Comparison of ENCODE assay signal across 23 cellular contexts in the genomic region with DNA sequence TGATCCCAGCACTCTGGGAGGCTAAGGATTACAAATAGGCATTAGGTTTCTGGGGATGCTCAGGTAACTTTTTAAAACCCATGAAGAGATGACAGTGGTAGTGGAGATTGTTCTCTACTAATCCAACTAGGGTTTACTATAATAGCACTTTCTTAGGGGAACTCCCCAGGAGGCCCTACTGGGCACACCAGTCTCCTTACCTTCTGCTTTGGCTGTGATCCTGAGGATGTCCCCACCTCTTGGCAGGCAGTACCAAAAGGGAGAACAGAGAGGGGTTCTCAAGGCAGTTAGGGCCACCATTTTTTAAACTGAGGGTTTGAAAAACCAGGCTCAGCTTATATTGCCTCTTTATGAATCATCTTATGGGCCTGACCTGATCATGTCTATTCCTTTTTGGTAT. TPM values are rescaled to one million over a fixed set of nuclear protein-coding genes. Genes with fewer than 3 reads are reported as not detected.
DNase-seq lines count a peak whose midpoint lies in the region; ATAC-seq and TF ChIP-seq lines count a peak whose summit lies in the region.
"Had no signal": no experiment of that assay in that cellular context is flagged by ENCODE, and none has a peak within 500 bp of the region (broad histone marks: within the 10 kb centered on the region; RNA-seq: fewer than 3 reads in every experiment).

No MANE protein-coding gene starts in this region.

- H2BK15ac ChIP-seq in IMR-90 (ENCODE audit: low read depth, low read length), result no peak overlapping the region

- intact Hi-C loops in IMR-90 (cut with micrococcal nuclease), result loop anchor here (10.0 kb wide), 1 partner anchor 117 kb away; no protein-coding TSS in a partner anchor
- intact Hi-C loops in head of caudate nucleus (cut with DNase I), result no loop called here

- H3K23ac ChIP-seq in IMR-90 (ENCODE audit: low read depth, low read length), result peak overlapping the region; percentile 63; the same call in 1 of the 2 replicates

- H3K79me1 ChIP-seq in IMR-90 (ENCODE audit: low read depth in 1 of 2, low read length in 2 of 2), result peaks cover 0 to 19% of the 10 kb centered on the region in 2 experiments; a peak in 1 of 4 replicates

- no peak overlapping the region for H2BK20ac ChIP-seq in IMR-90 (ENCODE audit: low read depth, low read length)

- CTCF ChIA-PET in IMR-90 (lab: Yijun Ruan, JAX), result no interaction called here

- H3K9ac ChIP-seq in IMR-90 (ENCODE audit: low read depth, low read length), result no peak overlapping the region

- H3K27ac ChIP-seq in IMR-90 (ENCODE audit: insufficient read depth, low read length), result no peak overlapping the region
- H3K27ac ChIP-seq: C4-2B, foreskin keratinocyte, psoas muscle, vagina had no signal

- no peak for DNase-seq in activated T-cell treated with anti-CD3 and anti-CD28 coated beads, Interleukin-2, amount 50 U/mL, for 24 hours
- DNase-seq in activated T-cell treated with anti-CD3 and anti-CD28 coated beads, Interleukin-2, amount 50 U/mL, for 1 hour, result no peak
- DNase-seq in IMR-90 (no peak), osteocyte (ENCODE audit: extremely low spot score, unreplicated experiment) (no peak), head of caudate nucleus (no peak), NCI-H69 (lab: John Stamatoyannopoulos, UW) (no peak)
- no peak for DNase-seq in effector memory CD8-positive, alpha-beta T cell
- DNase-seq: ACHN; activated CD4-positive, alpha-beta T cell treated with anti-CD3 and anti-CD28 coated beads for 1 hour; activated CD8-positive, alpha-beta memory T cell treated with anti-CD3 and anti-CD28 coated beads, Interleukin-2, amount 50 U/mL, for 48 hours; DMS79 treated with DMSO at 0.1 percent for 48 hours; HCEC 1CT; kidney glomerular epithelial cell; mammary epithelial cell; NCI-H1694; psoas muscle; small intestine; stimulated activated CD4-positive, alpha-beta T cell treated with anti-CD3 and anti-CD28 coated beads, Interleukin-4, amount 100 ng/mL, for 4 hours had no signal

- peaks cover 10% of the 10 kb centered on the region; the same call in 1 of the 2 replicates for H4K20me1 ChIP-seq in IMR-90 (ENCODE audit: insufficient read depth, low read length)

- 0 out of 2 replicates have a peak overlapping the region, but pooled peaks have one; percentile 45 for H3K14ac ChIP-seq in IMR-90 (replicated peaks; ENCODE audit: low read depth, low read length)

- peaks cover 9% of the 10 kb centered on the region for H3K9me3 Mint-ChIP-seq in activated T-cell treated with anti-CD3 and anti-CD28 coated beads, Interleukin-2, amount 50 U/mL, for 24 hours
- no peaks in the 10 kb centered on the region for H3K9me3 Mint-ChIP-seq in effector memory CD8-positive, alpha-beta T cell
- H3K9me3 Mint-ChIP-seq in osteocyte (ENCODE audit: unreplicated experiment), result peaks cover 8% of the 10 kb centered on the region

- H3K56ac ChIP-seq in IMR-90 (ENCODE audit: extremely low read depth, insufficient read depth, low read length), result no peak overlapping the region

- H3K4me1 ChIP-seq in IMR-90 (ENCODE audit: control insufficient read depth, insufficient read depth, low read length), result peaks cover 10% of the 10 kb centered on the region
- H3K4me1 ChIP-seq: foreskin keratinocyte, psoas muscle, vagina had no signal

- H2BK120ac ChIP-seq in IMR-90 (ENCODE audit: low read depth, low read length), result no peak overlapping the region

- peaks cover 81% of the 10 kb centered on the region for H3K36me3 Mint-ChIP-seq in activated T-cell treated with anti-CD3 and anti-CD28 coated beads, Interleukin-2, amount 50 U/mL, for 24 hours (ENCODE audit: low read depth)
- H3K36me3 Mint-ChIP-seq in effector memory CD8-positive, alpha-beta T cell (ENCODE audit: insufficient read depth), result peaks cover 70% of the 10 kb centered on the region
- peaks cover 38% of the 10 kb centered on the region for H3K36me3 Mint-ChIP-seq in osteocyte (ENCODE audit: unreplicated experiment)

- dilution Hi-C loops in IMR-90 (cut with HindIII; ENCODE audit: low sequenced_read_pairs, unreplicated experiment), result no loop called here

- H2AK9ac ChIP-seq in IMR-90 (replicated peaks; ENCODE audit: low read depth, low read length, poor library complexity), result no peak overlapping the region

- H3K27ac Mint-ChIP-seq in activated T-cell treated with anti-CD3 and anti-CD28 coated beads, Interleukin-2, amount 50 U/mL, for 24 hours, result peak overlapping the region; percentile 82
- H3K27ac Mint-ChIP-seq in effector memory CD8-positive, alpha-beta T cell, result peak overlapping the region; percentile 22 to 53
- peak overlapping the region; percentile 3 for H3K27ac Mint-ChIP-seq in osteocyte (ENCODE audit: unreplicated experiment)

- no peak for TF ChIP-seq CTCF in IMR-90 (conservative IDR thresholded peaks at IDR 0.05; ENCODE audit: low read depth, low read length)
- TF ChIP-seq CTCF in osteocyte (IDR thresholded peaks at IDR 0.05), result no peak

- no peak for TF ChIP-seq POLR2A in IMR-90 (IDR thresholded peaks at IDR 0.05; ENCODE audit: low read depth, low read length)

- peak overlapping the region; percentile 11 for H2BK5ac ChIP-seq in IMR-90 (ENCODE audit: low read depth, low read length, poor library complexity, severe bottlenecking)

- H3K27me3 ChIP-seq in IMR-90 (ENCODE audit: control insufficient read depth, insufficient read depth, low read length), result no peaks in the 10 kb centered on the region
- H3K27me3 ChIP-seq: foreskin keratinocyte, vagina had no signal

- H4K91ac ChIP-seq in IMR-90 (ENCODE audit: insufficient read depth, low read depth, low read length), result no peak overlapping the region

- no peak overlapping the region for H3K4me3 ChIP-seq in IMR-90 (ENCODE audit: insufficient read depth, low read depth, low read length)
- H3K4me3 ChIP-seq: psoas muscle, vagina had no signal

- peaks cover under 1% of the 10 kb centered on the region; the same call in 1 of the 2 replicates for H3K36me3 ChIP-seq in IMR-90 (ENCODE audit: control insufficient read depth, insufficient read depth, low read length)

- peaks cover 6% of the 10 kb centered on the region for H3K9me1 ChIP-seq in IMR-90 (ENCODE audit: insufficient read depth, low read length)

- no peak for TF ChIP-seq RAD21 in IMR-90 (IDR thresholded peaks at IDR 0.05; ENCODE audit: low read length)

- H3K4me3 Mint-ChIP-seq in activated T-cell treated with anti-CD3 and anti-CD28 coated beads, Interleukin-2, amount 50 U/mL, for 24 hours, result no peak overlapping the region
- H3K4me3 Mint-ChIP-seq in effector memory CD8-positive, alpha-beta T cell, result no peak overlapping the region
- no peak overlapping the region for H3K4me3 Mint-ChIP-seq in osteocyte (ENCODE audit: unreplicated experiment)

- ATAC-seq in IMR-90 (ENCODE audit: low read depth), result no peak
- no peak for ATAC-seq in effector memory CD8-positive, alpha-beta T cell (replicated peaks)
- no peak for ATAC-seq in GM21526 (IDR thresholded peaks at IDR 0.05; ENCODE audit: low FRiP score, unreplicated experiment)
- ATAC-seq: Panc1 had no signal

- H3K4me2 ChIP-seq in IMR-90 (ENCODE audit: low read depth, low read length), result no peak overlapping the region

- no peak overlapping the region for H4K5ac ChIP-seq in IMR-90 (ENCODE audit: low read depth, low read length)

- no peak overlapping the region for H2AK5ac ChIP-seq in IMR-90 (ENCODE audit: low read depth, low read length)

- POLR2A ChIA-PET in IMR-90 (lab: Charles Lee; ENCODE audit: unreplicated experiment), result no interaction called here

- no peak overlapping the region for H4K8ac ChIP-seq in IMR-90 (ENCODE audit: low read depth in 2 of 2, low read length in 2 of 2)

- BruUV-seq in IMR-90 (replicated peaks; lab: Mats Ljungman, UMichigan), result no TSS peak

- H3K4me1 Mint-ChIP-seq in activated T-cell treated with anti-CD3 and anti-CD28 coated beads, Interleukin-2, amount 50 U/mL, for 24 hours (ENCODE audit: low read depth), result peaks cover 40% of the 10 kb centered on the region
- peaks cover 5 to 8% of the 10 kb centered on the region in 2 donors for H3K4me1 Mint-ChIP-seq in effector memory CD8-positive, alpha-beta T cell (ENCODE audit: low read depth in 2 of 2)
- H3K4me1 Mint-ChIP-seq in osteocyte (ENCODE audit: unreplicated experiment), result peaks cover 5% of the 10 kb centered on the region

- in situ Hi-C loops in IMR-90 (cut with MboI; ENCODE audit: low sequenced_read_pairs), result no loop called here

- H2AFZ ChIP-seq in IMR-90 (replicated peaks; ENCODE audit: low read length, poor library complexity), result no peak overlapping the region

- no peak overlapping the region for H3K18ac ChIP-seq in IMR-90 (ENCODE audit: low read depth, low read length)

- no peak overlapping the region for H3K4ac ChIP-seq in IMR-90 (ENCODE audit: low read depth, low read length)

- H3K27me3 Mint-ChIP-seq in activated T-cell treated with anti-CD3 and anti-CD28 coated beads, Interleukin-2, amount 50 U/mL, for 24 hours, result no peaks in the 10 kb centered on the region
- H3K27me3 Mint-ChIP-seq in effector memory CD8-positive, alpha-beta T cell, result no peaks in the 10 kb centered on the region
- no peaks in the 10 kb centered on the region for H3K27me3 Mint-ChIP-seq in osteocyte (ENCODE audit: unreplicated experiment)

- no peaks in the 10 kb centered on the region for H3K9me3 ChIP-seq in IMR-90 (ENCODE audit: control insufficient read depth, insufficient read depth, low read length)
- H3K9me3 ChIP-seq: vagina had no signal

TF ChIP-seq in IMR-90, 13 proteins besides CTCF, POLR2A, EP300 and RAD21 (continues in another document):
- TF ChIP-seq RFX5 (IDR thresholded peaks at IDR 0.05; ENCODE audit: low read depth, low read length) (no peak), SMC3 (IDR thresholded peaks at IDR 0.05; ENCODE audit: low read depth, low read length) (no peak), MAZ (IDR thresholded peaks at IDR 0.05; ENCODE audit: borderline replicate concordance, low read depth, low read length) (no peak), FOS (IDR thresholded peaks at IDR 0.05; ENCODE audit: low read depth, low read length) (no peak)
- TF ChIP-seq, protein P1, sequence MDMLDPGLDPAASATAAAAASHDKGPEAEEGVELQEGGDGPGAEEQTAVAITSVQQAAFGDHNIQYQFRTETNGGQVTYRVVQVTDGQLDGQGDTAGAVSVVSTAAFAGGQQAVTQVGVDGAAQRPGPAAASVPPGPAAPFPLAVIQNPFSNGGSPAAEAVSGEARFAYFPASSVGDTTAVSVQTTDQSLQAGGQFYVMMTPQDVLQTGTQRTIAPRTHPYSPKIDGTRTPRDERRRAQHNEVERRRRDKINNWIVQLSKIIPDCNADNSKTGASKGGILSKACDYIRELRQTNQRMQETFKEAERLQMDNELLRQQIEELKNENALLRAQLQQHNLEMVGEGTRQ (IDR thresholded peaks at IDR 0.05; ENCODE audit: low read depth, low read length), result no peak

RNA-seq across cellular contexts. Expression of gene FBXL22, which starts 15.0 kb away (rescaled TPM):
- total RNA-seq in IMR-90 (2012; rRNA removed) (0.28 and 0.36 TPM in 2 replicates), osteocyte (0.48 and 0.52 TPM in 2 replicates)
- polyA plus RNA-seq in IMR-90 (2012; rRNA removed), result 0.70 and 1.3 TPM in 2 replicates
- 1.00 and 2.2 TPM in 2 replicates for polyA plus RNA-seq in IMR-90 (2012; cell fraction: cytosol; rRNA removed)
- polyA plus RNA-seq in IMR-90 (2012; cell fraction: nucleus; rRNA removed; ENCODE audit: low replicate concordance), result 4.6 and 5.7 TPM in 2 replicates

Comparison
In these comparisons a context has a peak if more than half of its experiments do, and no peak if none do; other contexts are left out.
1. H3K27ac Mint-ChIP-seq: peak in every context shown above with its lines; median percentile 82 in activated T-cell treated with anti-CD3 and anti-CD28 coated beads, Interleukin-2, amount 50 U/mL, for 24 hours; 38 in effector memory CD8-positive, alpha-beta T cell; 3 in osteocyte.